In the genomic region with DNA sequence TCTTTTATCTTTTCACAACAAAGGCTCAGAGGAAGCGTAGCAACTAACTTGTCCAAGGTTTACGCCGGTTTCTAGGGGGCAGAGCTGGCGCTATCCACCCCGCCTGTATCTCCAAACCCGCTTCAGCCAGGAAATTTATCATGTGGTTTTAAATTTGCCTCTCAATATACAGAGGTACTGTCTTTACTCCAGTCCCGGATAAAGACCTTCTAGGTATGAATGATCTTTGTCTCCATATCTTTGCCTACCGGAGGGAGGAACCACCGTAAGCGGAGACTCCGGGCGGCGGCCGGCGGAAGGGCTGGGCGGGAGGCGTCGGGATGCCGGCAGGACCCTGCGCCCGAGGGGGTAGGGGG, we compare ENCODE assay signal across 8 cellular contexts. TPM values are rescaled to one million over a fixed set of nuclear protein-coding genes. Genes with fewer than 3 reads are reported as not detected.
DNase-seq lines count a peak whose midpoint lies in the region; ATAC-seq, FAIRE-seq and TF ChIP-seq lines count a peak whose summit lies in the region.

No MANE protein-coding gene starts in this region.

- H3K27me3 Mint-ChIP-seq in activated T-cell treated with anti-CD3 and anti-CD28 coated beads, Interleukin-2, amount 50 U/mL, for 4 hours (ENCODE audit: low read depth), result no peaks in the 10 kb centered on the region
- H3K27me3 Mint-ChIP-seq in stimulated activated naive B cell treated with anti-CD40 and anti-IgM and Interleukin-4, amounts not matched to agents 10 μg/mL and 1 μg/mL and 100 μg/mL, for 72 hours, result no peaks in the 10 kb centered on the region

- H3K36me3 ChIP-seq in mammary epithelial cell (ENCODE audit: insufficient read depth, low read length) (no peaks in the 10 kb centered on the region), kidney (ENCODE audit: control insufficient read depth in 1 of 2, insufficient read depth in 2 of 2, low read length in 2 of 2) (no peaks in the 10 kb centered on the region)

- TF ChIP-seq CTCF in mammary epithelial cell (conservative IDR thresholded peaks at IDR 0.05 in 1 of 2, IDR thresholded peaks at IDR 0.05 in 1 of 2; ENCODE audit: extremely low read depth in 1 of 2, insufficient read depth in 1 of 2, low read depth in 1 of 2, low read length in 2 of 2), result no peak
- TF ChIP-seq CTCF in kidney (IDR thresholded peaks at IDR 0.05; ENCODE audit: borderline replicate concordance, extremely low read depth, insufficient read depth), result no peak

- H3K9ac ChIP-seq in mammary epithelial cell (ENCODE audit: insufficient read depth, low read length) (peak overlapping the region; percentile 86), kidney (ENCODE audit: low read length in 2 of 2) (peak overlapping the region; percentile 69 to 75)

- H3K27ac Mint-ChIP-seq in stimulated activated naive B cell treated with anti-CD40 and anti-IgM and Interleukin-4, amounts not matched to agents 10 μg/mL and 1 μg/mL and 100 μg/mL, for 72 hours, result peak overlapping the region; percentile 98

- FAIRE-seq in kidney (lab: Jason Lieb, UNC), result no peak

- BruUV-seq in mammary epithelial cell (replicated peaks; lab: Mats Ljungman, UMichigan), result TSS peak; percentile 46

- no peaks in the 10 kb centered on the region for H3K9me3 Mint-ChIP-seq in activated T-cell treated with anti-CD3 and anti-CD28 coated beads, Interleukin-2, amount 50 U/mL, for 4 hours
- no peaks in the 10 kb centered on the region for H3K9me3 Mint-ChIP-seq in stimulated activated naive B cell treated with anti-CD40 and anti-IgM and Interleukin-4, amounts not matched to agents 10 μg/mL and 1 μg/mL and 100 μg/mL, for 72 hours

- ATAC-seq in activated T-cell treated with anti-CD3 and anti-CD28 coated beads, Interleukin-2, amount 50 U/mL, for 4 hours, result peak; percentile 5 to 19
- ATAC-seq in HG02938 (IDR thresholded peaks at IDR 0.05; ENCODE audit: unreplicated experiment), result peak; percentile 14
- peak; percentile 17 to 28 for ATAC-seq in stimulated activated naive B cell treated with anti-CD40 and anti-IgM and Interleukin-4, amounts not matched to agents 10 μg/mL and 1 μg/mL and 100 μg/mL, for 72 hours (replicated peaks)

- H3K4me3 ChIP-seq in mammary epithelial cell (replicated peaks in 1 of 3; ENCODE audit: insufficient read depth in 1 of 3, low read depth in 2 of 3, low read length in 3 of 3) (peak overlapping the region; percentile 87 to 98 (median 97)), kidney (ENCODE audit: low read length in 2 of 2) (peak overlapping the region; percentile 62 to 78)

- no peaks in the 10 kb centered on the region for H4K20me1 ChIP-seq in mammary epithelial cell (ENCODE audit: insufficient read depth, low read length)

- peaks cover 25% of the 10 kb centered on the region for H3K4me1 Mint-ChIP-seq in activated T-cell treated with anti-CD3 and anti-CD28 coated beads, Interleukin-2, amount 50 U/mL, for 4 hours (ENCODE audit: low read depth)
- peaks cover 24 to 44% of the 10 kb centered on the region in 2 donors for H3K4me1 Mint-ChIP-seq in stimulated activated naive B cell treated with anti-CD40 and anti-IgM and Interleukin-4, amounts not matched to agents 10 μg/mL and 1 μg/mL and 100 μg/mL, for 72 hours

- H3K27me3 ChIP-seq in mammary epithelial cell (ENCODE audit: insufficient read depth, low read length), result no peaks in the 10 kb centered on the region

- intact Hi-C loops in mammary epithelial cell (cut with micrococcal nuclease) (loop anchor here (2.0 to 5.0 kb wide), 2 partner anchors 16 to 130 kb away; no protein-coding TSS in a partner anchor), kidney (cut with DNase I) (no loop called here)

- DNase-seq in activated T-cell treated with anti-CD3 and anti-CD28 coated beads, Interleukin-2, amount 50 U/mL, for 4 hours, result no peak
- no peak for DNase-seq in activated T-cell treated with anti-CD3 and anti-CD28 coated beads, Interleukin-2, amount 50 U/mL, for 48 hours
- DNase-seq in NCI-H748 treated with DMSO at 0.1 percent for 48 hours (lab: John Stamatoyannopoulos, UW) (peak; percentile 26), mammary epithelial cell (peak; percentile 47), kidney (no peak), HPDE6-E6E7 (ENCODE audit: extremely low spot score) (no peak)
- no peak for DNase-seq in stimulated activated naive B cell treated with anti-CD40 and anti-IgM and Interleukin-4, amounts not matched to agents 10 μg/mL and 1 μg/mL and 100 μg/mL, for 72 hours

- H3K36me3 Mint-ChIP-seq in activated T-cell treated with anti-CD3 and anti-CD28 coated beads, Interleukin-2, amount 50 U/mL, for 4 hours (ENCODE audit: insufficient read depth), result no peaks in the 10 kb centered on the region
- H3K36me3 Mint-ChIP-seq in stimulated activated naive B cell treated with anti-CD40 and anti-IgM and Interleukin-4, amounts not matched to agents 10 μg/mL and 1 μg/mL and 100 μg/mL, for 72 hours, result peaks cover 2 to 7% of the 10 kb centered on the region in 2 donors

- dilution Hi-C loops in mammary epithelial cell (cut with HindIII; ENCODE audit: low sequenced_read_pairs), result no loop called here

- no peaks in the 10 kb centered on the region for H3K9me3 ChIP-seq in mammary epithelial cell (replicated peaks; ENCODE audit: insufficient read depth, low read length)
- H3K9me3 ChIP-seq in kidney (ENCODE audit: control insufficient read depth in 1 of 2, low read length in 2 of 2), result no peaks in the 10 kb centered on the region

- H3K79me2 ChIP-seq in mammary epithelial cell (ENCODE audit: insufficient read depth, low read length), result peaks cover 37% of the 10 kb centered on the region

- CTCF ChIA-PET in mammary epithelial cell (lab: Charles Lee; ENCODE audit: low non-redundant PET), result interaction anchor here (0.6 kb wide), 1 partner anchor 40 kb away, joined by 7 read pairs; no protein-coding TSS in a partner anchor

- H3K4me1 ChIP-seq in mammary epithelial cell (ENCODE audit: insufficient read depth, low read length) (peaks cover 18% of the 10 kb centered on the region), kidney (ENCODE audit: control insufficient read depth in 1 of 2, insufficient read depth in 1 of 2, low read depth in 1 of 2, low read length in 2 of 2) (peaks cover 12% of the 10 kb centered on the region in 2 donors)

- WGBS in mammary epithelial cell (ENCODE audit: low coverage, missing lambda C conversion rate), result 3% methylated on average over 11 of the region's 21 CpGs

- peak overlapping the region; percentile 85 for H3K27ac ChIP-seq in mammary epithelial cell (ENCODE audit: insufficient read depth, low read depth, low read length)
- H3K27ac ChIP-seq in kidney (ENCODE audit: low read depth in 2 of 2, low read length in 2 of 2), result peak overlapping the region; percentile 88 to 90

- H2AFZ ChIP-seq in mammary epithelial cell (ENCODE audit: low read depth, low read length), result peak overlapping the region; percentile 99

- H3K4me2 ChIP-seq in mammary epithelial cell (ENCODE audit: insufficient read depth, low read depth, low read length), result peak overlapping the region; percentile 98

- in situ Hi-C loops in mammary epithelial cell (cut with MboI; ENCODE audit: low sequenced_read_pairs in 2 of 2), result no loop called here

- peak overlapping the region; percentile 80 for H3K4me3 Mint-ChIP-seq in activated T-cell treated with anti-CD3 and anti-CD28 coated beads, Interleukin-2, amount 50 U/mL, for 4 hours
- peak overlapping the region; percentile 96 to 98 for H3K4me3 Mint-ChIP-seq in stimulated activated naive B cell treated with anti-CD40 and anti-IgM and Interleukin-4, amounts not matched to agents 10 μg/mL and 1 μg/mL and 100 μg/mL, for 72 hours

RNA-seq across cellular contexts. Expression of a gene that starts 0.7 kb away (rescaled TPM):
- total RNA-seq in activated T-cell treated with anti-CD3 and anti-CD28 coated beads, Interleukin-2, amount 50 U/mL, for 4 hours, result 1 to 10 TPM; 5.7 to 7.7 (median 6.0) TPM
- total RNA-seq in mammary epithelial cell, result 10 to 100 TPM; 27.2 to 30.2 TPM
- 12.9 TPM for polyA plus RNA-seq in mammary epithelial cell
- 34.4 TPM for polyA minus RNA-seq in mammary epithelial cell
- total RNA-seq in kidney, result 45.5 TPM
- polyA plus RNA-seq in kidney (ENCODE audit: insufficient read depth, low read depth, low replicate concordance), result 38.0 TPM

RNA-seq across cellular contexts. Expression of a gene that starts 34.5 kb away (rescaled TPM):
- total RNA-seq in activated T-cell treated with anti-CD3 and anti-CD28 coated beads, Interleukin-2, amount 50 U/mL, for 4 hours, result not detected
- total RNA-seq in mammary epithelial cell, result 1 to 10 TPM; 2.4 to 7.5 TPM
- polyA plus RNA-seq in mammary epithelial cell, result 17.7 TPM
- polyA minus RNA-seq in mammary epithelial cell, result 31.9 TPM
- 0.38 TPM for total RNA-seq in kidney
- polyA plus RNA-seq in kidney (ENCODE audit: insufficient read depth, low read depth, low replicate concordance), result 0.52 TPM

Comparison
In these comparisons a context has a peak if more than half of its experiments do, and no peak if none do; other contexts are left out.
1. DNase-seq: peak in NCI-H748 treated with DMSO at 0.1 percent for 48 hours (single experiment) and mammary epithelial cell (single experiment); none in activated T-cell treated with anti-CD3 and anti-CD28 coated beads, Interleukin-2, amount 50 U/mL, for 4 hours (single experiment), activated T-cell treated with anti-CD3 and anti-CD28 coated beads, Interleukin-2, amount 50 U/mL, for 48 hours (0 of 2), kidney (single experiment), stimulated activated naive B cell treated with anti-CD40 and anti-IgM and Interleukin-4, amounts not matched to agents 10 μg/mL and 1 μg/mL and 100 μg/mL, for 72 hours (single experiment) and HPDE6-E6E7 (single experiment).
2. Peak in every context shown above with its lines, with median percentiles within 50 percentile points of each other: ATAC-seq.